13 cellular contexts compared by ENCODE assay signal in genomic region chr18:8424917-8425725, GRCh38.
DNase-seq lines count a peak whose midpoint lies in the region; ATAC-seq, FAIRE-seq and TF ChIP-seq lines count a peak whose summit lies in the region.
"Had no signal": no experiment of that assay in that cellular context is flagged by ENCODE, and none has a peak within 500 bp of the region (broad histone marks: within the 10 kb centered on the region; RNA-seq: fewer than 3 reads in every experiment).

No MANE protein-coding gene starts in this region.

- DNase-seq in AG10803 (ENCODE audit: low read depth) = peak; percentile 76
- peak; percentile 97 for DNase-seq in M059J (ENCODE audit: low read depth)
- DNase-seq in astrocyte (ENCODE audit: low read depth) = peak; percentile 82
- peak; percentile 55 for DNase-seq in iris pigment epithelial cell (ENCODE audit: low read depth)
- DNase-seq in NCI-H748 (lab: John Stamatoyannopoulos, UW; ENCODE audit: unreplicated experiment) = no peak
- no peak for DNase-seq in Right ventricle myocardium inferior (ENCODE audit: missing footprints)
- no peak for DNase-seq in type B pancreatic cell (ENCODE audit: extremely low spot score, unreplicated experiment)
- DNase-seq: CD4-positive, alpha-beta T cell; NCI-H2029 treated with DMSO at 0.1 percent for 48 hours had no signal

- no peak for ATAC-seq in Right ventricle myocardium inferior
- ATAC-seq in HG02852 (IDR thresholded peaks at IDR 0.05; ENCODE audit: unreplicated experiment) = no peak
- ATAC-seq: natural killer cell treated with Interleukin-12 subunit alpha and Interleukin-12 subunit beta and Interleukin-15 and Interleukin-18, amount 100 ng/mL, for 72 hours had no signal

- peaks cover under 1% of the 10 kb centered on the region for H3K27me3 ChIP-seq in astrocyte (ENCODE audit: insufficient read depth, low read length)
- H3K27me3 ChIP-seq: cardiac muscle cell, hepatocyte had no signal

- H3K36me3 ChIP-seq in astrocyte (ENCODE audit: insufficient read depth, low read length) = no peaks in the 10 kb centered on the region
- H3K36me3 ChIP-seq: cardiac muscle cell had no signal

- H3K9ac ChIP-seq in astrocyte (ENCODE audit: low read length) = no peak overlapping the region

- intact Hi-C loops in Right ventricle myocardium inferior (cut with DNase I) = no loop called here

- no peaks in the 10 kb centered on the region for H4K20me1 ChIP-seq in astrocyte (ENCODE audit: insufficient read depth, low read length)

- no peak overlapping the region for H3K4me3 Mint-ChIP-seq in astrocyte (ENCODE audit: unreplicated experiment)
- H3K4me3 Mint-ChIP-seq in type B pancreatic cell = no peak overlapping the region
- H3K4me3 Mint-ChIP-seq: CD4-positive, alpha-beta T cell; natural killer cell treated with Interleukin-12 subunit alpha and Interleukin-12 subunit beta and Interleukin-15 and Interleukin-18, amount 100 ng/mL, for 72 hours had no signal

- peak; percentile 54 for FAIRE-seq in astrocyte (lab: Jason Lieb, UNC)

- H3K9me3 Mint-ChIP-seq in astrocyte (ENCODE audit: unreplicated experiment) = no peaks in the 10 kb centered on the region
- peaks cover 4% of the 10 kb centered on the region for H3K9me3 Mint-ChIP-seq in type B pancreatic cell
- H3K9me3 Mint-ChIP-seq: CD4-positive, alpha-beta T cell had no signal

- no peak overlapping the region for H3K27ac ChIP-seq in astrocyte (ENCODE audit: low read depth, low read length)
- H3K27ac ChIP-seq: cardiac muscle cell, hepatocyte had no signal

- no peak overlapping the region for H2AFZ ChIP-seq in astrocyte (ENCODE audit: low read depth, low read length)
- H2AFZ ChIP-seq: hepatocyte had no signal

- TF ChIP-seq CTCF in AG10803 (conservative IDR thresholded peaks at IDR 0.05; ENCODE audit: low read length) (no peak), astrocyte (IDR thresholded peaks at IDR 0.05; ENCODE audit: insufficient read depth, low read depth, low read length) (no peak), type B pancreatic cell (conservative IDR thresholded peaks at IDR 0.05) (no peak)

- H3K4me2 ChIP-seq in astrocyte (ENCODE audit: low read length) = peak overlapping the region; percentile 65
- H3K4me2 ChIP-seq: hepatocyte had no signal

- H3K9me3 ChIP-seq in astrocyte (ENCODE audit: insufficient read depth, low read depth, low read length) = no peaks in the 10 kb centered on the region

- no peaks in the 10 kb centered on the region for H3K27me3 Mint-ChIP-seq in astrocyte (ENCODE audit: low read depth, unreplicated experiment)
- no peaks in the 10 kb centered on the region for H3K27me3 Mint-ChIP-seq in type B pancreatic cell
- H3K27me3 Mint-ChIP-seq: CD4-positive, alpha-beta T cell; natural killer cell treated with Interleukin-12 subunit alpha and Interleukin-12 subunit beta and Interleukin-15 and Interleukin-18, amount 100 ng/mL, for 72 hours had no signal

- H3K4me1 Mint-ChIP-seq in astrocyte (ENCODE audit: low read depth, unreplicated experiment) (peaks cover 24% of the 10 kb centered on the region), type B pancreatic cell (ENCODE audit: unreplicated experiment) (peaks cover 7% of the 10 kb centered on the region)

- H3K79me2 ChIP-seq in astrocyte (ENCODE audit: insufficient read depth, low read length) = no peaks in the 10 kb centered on the region
- H3K79me2 ChIP-seq: hepatocyte had no signal

- H3K4me3 ChIP-seq in AG10803 (ENCODE audit: low read length) (no peak overlapping the region), astrocyte (ENCODE audit: insufficient read depth, low read depth, low read length) (no peak overlapping the region)
- H3K4me3 ChIP-seq: cardiac muscle cell, hepatocyte had no signal

- peaks cover 21% of the 10 kb centered on the region for H3K4me1 ChIP-seq in astrocyte (ENCODE audit: insufficient read depth, low read length)

- H3K36me3 Mint-ChIP-seq in astrocyte (ENCODE audit: low read depth, unreplicated experiment) = no peaks in the 10 kb centered on the region
- no peaks in the 10 kb centered on the region for H3K36me3 Mint-ChIP-seq in type B pancreatic cell
- H3K36me3 Mint-ChIP-seq: natural killer cell treated with Interleukin-12 subunit alpha and Interleukin-12 subunit beta and Interleukin-15 and Interleukin-18, amount 100 ng/mL, for 72 hours had no signal

- H3K27ac Mint-ChIP-seq in astrocyte (ENCODE audit: unreplicated experiment) = no peak overlapping the region
- H3K27ac Mint-ChIP-seq in type B pancreatic cell = no peak overlapping the region
- H3K27ac Mint-ChIP-seq: CD4-positive, alpha-beta T cell; natural killer cell treated with Interleukin-12 subunit alpha and Interleukin-12 subunit beta and Interleukin-15 and Interleukin-18, amount 100 ng/mL, for 72 hours had no signal

Comparison
In these comparisons a context has a peak if more than half of its experiments do, and no peak if none do; other contexts are left out.
1. DNase-seq: peak in AG10803 (single experiment), M059J (single experiment), astrocyte (single experiment) and iris pigment epithelial cell (single experiment); none in NCI-H748 (single experiment), Right ventricle myocardium inferior (single experiment) and type B pancreatic cell (single experiment).